In the genomic region with DNA sequence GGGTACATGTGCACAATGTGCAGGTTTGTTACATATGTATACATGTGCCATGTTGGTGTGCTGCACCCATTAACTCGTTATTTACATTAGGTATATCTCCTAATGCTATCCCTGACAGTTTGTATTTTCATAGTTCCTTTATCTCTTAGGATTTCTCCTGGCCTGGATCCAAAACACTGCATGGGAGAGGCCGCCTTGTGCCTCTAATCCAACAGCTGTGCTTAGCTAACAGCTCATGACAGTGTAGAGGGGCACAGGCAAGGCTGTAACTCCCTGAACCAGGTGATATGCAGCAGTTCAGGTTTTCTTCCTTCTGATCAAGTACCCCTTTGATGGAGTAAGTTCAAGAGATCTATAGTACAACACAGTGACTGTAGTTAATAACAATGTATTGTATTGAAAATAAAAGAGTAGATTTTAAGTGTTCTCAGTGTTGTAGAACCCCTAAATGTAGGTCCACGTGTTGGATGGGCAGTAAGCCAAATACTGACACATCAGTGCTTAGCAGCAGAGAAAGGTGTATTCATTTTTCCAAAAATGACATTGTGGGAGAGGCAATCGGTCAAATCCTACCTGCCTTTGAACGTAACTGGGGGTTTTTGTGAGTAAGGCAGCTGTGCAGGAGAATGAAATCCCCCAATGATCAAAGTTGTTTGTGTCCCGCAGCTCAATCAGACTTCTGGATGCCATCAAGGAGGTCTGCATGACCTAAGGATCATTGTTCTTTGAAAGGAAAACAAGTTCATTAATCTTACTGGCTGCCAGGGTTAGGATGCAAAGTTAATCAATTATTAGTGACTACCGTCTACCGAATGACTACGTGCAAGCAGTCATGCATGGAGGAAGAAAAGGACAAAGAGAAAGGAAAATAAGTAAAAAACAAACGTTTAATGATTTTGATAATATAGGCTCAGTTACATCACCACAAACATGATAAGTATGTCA, we compare ENCODE assay signal across 13 cellular contexts.
DNase-seq lines count a peak whose midpoint lies in the region; ATAC-seq, FAIRE-seq and TF ChIP-seq lines count a peak whose summit lies in the region.
"Had no signal": no experiment of that assay in that cellular context is flagged by ENCODE, and none has a peak within 500 bp of the region (broad histone marks: within the 10 kb centered on the region; RNA-seq: fewer than 3 reads in every experiment).

No MANE protein-coding gene starts in this region.

- DNase-seq in ACHN (peak; percentile 31), LHCN-M2 (ENCODE audit: low read depth) (peak; percentile 26), WERI-Rb-1 (peak; percentile 55), iris pigment epithelial cell (ENCODE audit: low read depth) (peak; percentile 38), iPS-NIHi7 (ENCODE audit: extremely low spot score) (no peak), HepG2 (ENCODE audit: low spot score) (no peak)
- DNase-seq: activated CD4-positive, alpha-beta T cell treated with anti-CD3 and anti-CD28 coated beads, Interleukin-2, amount 50 U/mL, for 48 hours; activated naive CD4-positive, alpha-beta T cell treated with Interleukin-2 at 50 U/mL for 16 hours; nucleus accumbens; T-helper 1 cell had no signal

- no peaks in the 10 kb centered on the region for H3K79me2 ChIP-seq in HepG2 (ENCODE audit: insufficient read depth, low read length)

- no peak for TF ChIP-seq POLR2A in HepG2 (IDR thresholded peaks at IDR 0.05; ENCODE audit: insufficient read depth in 1 of 2, low read depth in 2 of 2, low read length in 2 of 2)

- WGBS in HepG2 (ENCODE audit: low lambda C conversion rate), result 88% methylated on average over 10 of the region's 10 CpGs

- no peak for TF ChIP-seq RAD21 in HepG2 (CRISPR knock-in tag; IDR thresholded peaks at IDR 0.05)

- POLR2A ChIA-PET in HepG2 (lab: Yijun Ruan, JAX), result no interaction called here

- H3K36me3 ChIP-seq in WERI-Rb-1 (peaks cover 7% of the 10 kb centered on the region), HepG2 (replicated peaks in 1 of 2; ENCODE audit: control insufficient read depth in 1 of 2, insufficient read depth in 2 of 2, low read length in 2 of 2) (0 out of 5 replicates have a peak, but pooled peaks cover 0 to 2% of the 10 kb centered on the region in 2 experiments)

- TF ChIP-seq EP300 in HepG2 (IDR thresholded peaks at IDR 0.05; ENCODE audit: low read depth in 2 of 2, low read length in 2 of 2) (no peak), HepG2 (CRISPR knock-in tag; IDR thresholded peaks at IDR 0.05; ENCODE audit: borderline replicate concordance) (no peak)

- CTCF ChIA-PET in HepG2 (lab: Yijun Ruan, JAX; ENCODE audit: low intra/inter-chr PET ratio, low total read pairs), result no interaction called here

- H3K4me3 ChIP-seq in WERI-Rb-1 (ENCODE audit: low read depth, low read length) (no peak overlapping the region), HepG2 (replicated peaks in 1 of 3; ENCODE audit: insufficient read depth in 1 of 3, low read depth in 2 of 3, low read length in 3 of 3) (no peak overlapping the region)

- intact Hi-C loops in HepG2 (cut with micrococcal nuclease; ENCODE audit: unreplicated experiment), result loop anchor here (10.0 kb wide), 1 partner anchor 905 kb away; no protein-coding TSS in a partner anchor

- H2AFZ ChIP-seq in HepG2 (ENCODE audit: low read length), result no peak overlapping the region

- H4K20me1 ChIP-seq in HepG2 (ENCODE audit: insufficient read depth, low read length), result no peaks in the 10 kb centered on the region

- in situ Hi-C loops in ACHN (cut with HindIII; ENCODE audit: low pct_ligation_motif_present, low pct_unique_long_range_greater_than_20kb, low sequenced_read_pairs), result loop anchor here (25.0 kb wide), 1 partner anchor 648 kb away; the partner anchor contains the start of gene ETFBKMT
- in situ Hi-C loops in HepG2 (cut with HindIII; ENCODE audit: extremely low pct_ligation_motif_present, low pct_unique_long_range_greater_than_20kb), result loop anchor here (10.0 to 25.0 kb wide), 3 partner anchors 245 to 923 kb away; partner anchors contain the start of gene ETFBKMT

- TF ChIP-seq CTCF in WERI-Rb-1 (IDR thresholded peaks at IDR 0.05; ENCODE audit: low read depth, low read length) (no peak), HepG2 (CRISPR knock-in tag; IDR thresholded peaks at IDR 0.05) (no peak)

- FAIRE-seq in HepG2 (lab: Jason Lieb, UNC), result no peak
- FAIRE-seq: colon had no signal

- no peaks in the 10 kb centered on the region for H3K4me1 ChIP-seq in HepG2 (ENCODE audit: insufficient read depth, low read length)

- H3K9me3 ChIP-seq in WERI-Rb-1 (ENCODE audit: severe bottlenecking) (no peaks in the 10 kb centered on the region), HepG2 (ENCODE audit: low read length) (no peaks in the 10 kb centered on the region)

- no TSS peak for BruUV-seq in HepG2 (replicated peaks; lab: Mats Ljungman, UMichigan)

- ATAC-seq in GM21360 (IDR thresholded peaks at IDR 0.05; ENCODE audit: unreplicated experiment), result no peak
- no peak for ATAC-seq in GM19395 (IDR thresholded peaks at IDR 0.05; ENCODE audit: unreplicated experiment)
- ATAC-seq in HepG2, result no peak

- H3K4me2 ChIP-seq in HepG2 (ENCODE audit: low read depth, low read length), result no peak overlapping the region

- H3K27me3 ChIP-seq in WERI-Rb-1 (ENCODE audit: insufficient read depth, low read depth, severe bottlenecking), result no peaks in the 10 kb centered on the region
- H3K27me3 ChIP-seq in HepG2 (ENCODE audit: control insufficient read depth in 1 of 2, insufficient read depth in 2 of 2, low read length in 2 of 2), result no peaks in the 10 kb centered on the region

- no peak overlapping the region for H3K9ac ChIP-seq in HepG2 (ENCODE audit: insufficient read depth, low read depth, low read length)

- H3K27ac ChIP-seq in WERI-Rb-1, result no peak overlapping the region
- no peak overlapping the region for H3K27ac ChIP-seq in HepG2 (ENCODE audit: extremely low read length, insufficient read depth, low read length)

TF ChIP-seq in HepG2, 621 proteins besides CTCF, POLR2A, EP300 and RAD21:
- TF ChIP-seq PHF8 (CRISPR knock-in tag; IDR thresholded peaks at IDR 0.05) (no peak), ZNF768 (CRISPR knock-in tag; IDR thresholded peaks at IDR 0.05) (no peak), PHB2 (IDR thresholded peaks at IDR 0.05; ENCODE audit: partially characterized antibody) (no peak), ZBTB7B (CRISPR knock-in tag; IDR thresholded peaks at IDR 0.05) (no peak), CERS6 (CRISPR knock-in tag; IDR thresholded peaks at IDR 0.05) (no peak), SALL2 (CRISPR knock-in tag; IDR thresholded peaks at IDR 0.05) (no peak), ZBTB38 (CRISPR knock-in tag; IDR thresholded peaks at IDR 0.05) (no peak), ZNF749 (CRISPR knock-in tag; IDR thresholded peaks at IDR 0.05; ENCODE audit: borderline replicate concordance) (no peak), HINFP (CRISPR knock-in tag; IDR thresholded peaks at IDR 0.05; ENCODE audit: low read depth) (no peak), ZC3H13 (CRISPR knock-in tag; IDR thresholded peaks at IDR 0.05) (no peak)

Comparison
In these comparisons a context has a peak if more than half of its experiments do, and no peak if none do; other contexts are left out.
1. DNase-seq: peak in ACHN (single experiment), LHCN-M2 (single experiment), WERI-Rb-1 (single experiment) and iris pigment epithelial cell (single experiment); none in iPS-NIHi7 (single experiment) and HepG2 (single experiment).